Comparison of ENCODE assay signal across 16 cellular contexts in genomic region chr15:29040367-29040745, GRCh38.
DNase-seq lines count a peak whose midpoint lies in the region; ATAC-seq and TF ChIP-seq lines count a peak whose summit lies in the region.
"Had no signal": no experiment of that assay in that cellular context is flagged by ENCODE, and none has a peak within 500 bp of the region (broad histone marks: within the 10 kb centered on the region; RNA-seq: fewer than 3 reads in every experiment).

No MANE protein-coding gene starts in this region.

- peak overlapping the region; percentile 39 for H3K27ac Mint-ChIP-seq in mesothelial cell of epicardium
- H3K27ac Mint-ChIP-seq: activated T-helper 1 cell treated with anti-CD3 and anti-CD28 coated beads, Interleukin-12 subunit alpha, Interleukin-12 subunit beta, Interleukin-2, Interleukin-4 antibody, amounts not matched to agents 30 ng/mL and 10 ng/mL and 1 ng/mL, durations not matched to agents 14 hours and 24 hours and 36 hours; type B pancreatic cell had no signal

- H3K9ac ChIP-seq in OCI-LY3 (ENCODE audit: low read length) = peak overlapping the region; percentile 37; the same call in 1 of the 2 replicates

- peak overlapping the region; percentile 93 for H3K4me2 ChIP-seq in OCI-LY3 (ENCODE audit: low read length)

- no peak for TF ChIP-seq POLR2A in spleen (IDR thresholded peaks at IDR 0.05)

- no peak overlapping the region for H3K4me3 Mint-ChIP-seq in mesothelial cell of epicardium
- H3K4me3 Mint-ChIP-seq: activated T-helper 1 cell treated with anti-CD3 and anti-CD28 coated beads, Interleukin-12 subunit alpha, Interleukin-12 subunit beta, Interleukin-2, Interleukin-4 antibody, amounts not matched to agents 30 ng/mL and 10 ng/mL and 1 ng/mL, durations not matched to agents 14 hours and 24 hours and 36 hours; type B pancreatic cell had no signal

- H3K9me3 Mint-ChIP-seq in mesothelial cell of epicardium = no peaks in the 10 kb centered on the region
- H3K9me3 Mint-ChIP-seq: activated T-helper 1 cell treated with anti-CD3 and anti-CD28 coated beads, Interleukin-12 subunit alpha, Interleukin-12 subunit beta, Interleukin-2, Interleukin-4 antibody, amounts not matched to agents 30 ng/mL and 10 ng/mL and 1 ng/mL, durations not matched to agents 14 hours and 24 hours and 36 hours; type B pancreatic cell had no signal

- no peaks in the 10 kb centered on the region for H3K79me2 ChIP-seq in OCI-LY3 (ENCODE audit: low read length)

- H2AFZ ChIP-seq in OCI-LY3 (ENCODE audit: low read depth, low read length) = no peak overlapping the region

- H3K27me3 ChIP-seq in OCI-LY3 (ENCODE audit: low read depth, low read length) (no peaks in the 10 kb centered on the region), spleen (replicated peaks in 1 of 7) (no peaks in the 10 kb centered on the region)

- H3K4me1 ChIP-seq in OCI-LY3 (ENCODE audit: low read length) = peaks cover 37% of the 10 kb centered on the region
- peaks cover 0 to 26% (median 5%) of the 10 kb centered on the region in 6 donors for H3K4me1 ChIP-seq in spleen

- H3K4me3 ChIP-seq in AG10803 (ENCODE audit: low read length) (no peak overlapping the region), OCI-LY3 (ENCODE audit: low read length) (peak overlapping the region; percentile 66), spleen (no peak overlapping the region)
- H3K4me3 ChIP-seq: GM12878 had no signal

- peaks cover 40% of the 10 kb centered on the region for H3K4me1 Mint-ChIP-seq in mesothelial cell of epicardium

- H3K9me3 ChIP-seq in OCI-LY3 (ENCODE audit: insufficient read depth, low read length) (no peaks in the 10 kb centered on the region), spleen (no peaks in the 10 kb centered on the region)

- DNase-seq in AG10803 (ENCODE audit: low read depth) = peak; percentile 14
- peak in 1 of 2 experiments; percentile 57 for DNase-seq in mesothelial cell of epicardium (ENCODE audit: low spot score in 2 of 2, unreplicated experiment in 2 of 2)
- DNase-seq in activated CD4-positive, alpha-beta T cell treated with anti-CD3 and anti-CD28 coated beads, Interleukin-2, amount 50 U/mL, for 48 hours = no peak
- DNase-seq in spleen = no peak
- DNase-seq: erythroblast, mammary epithelial cell, NCI-H1417 treated with DMSO at 0.1 percent for 48 hours, NCI-H446, PC-3 had no signal

- intact Hi-C loops in spleen (cut with DNase I; ENCODE audit: low total_unique reads) = no loop called here

- peak overlapping the region; percentile 32; the same call in 1 of the 2 replicates for H3K27ac ChIP-seq in OCI-LY3 (ENCODE audit: low read length)
- H3K27ac ChIP-seq in cingulate gyrus (ENCODE audit: low read depth, low read length) = peak overlapping the region; percentile 24
- H3K27ac ChIP-seq in spleen = peak overlapping the region in 1 of 8 donors; percentile 57

- 75 to 86% (median 76%) methylated on average over 8 of the region's 8 CpGs for WGBS in spleen, 5 donors

- H3K36me3 Mint-ChIP-seq in mesothelial cell of epicardium = no peaks in the 10 kb centered on the region
- H3K36me3 Mint-ChIP-seq: type B pancreatic cell had no signal

- ATAC-seq in GM19463 (IDR thresholded peaks at IDR 0.05; ENCODE audit: unreplicated experiment) (no peak), GM18873 (IDR thresholded peaks at IDR 0.05; ENCODE audit: low FRiP score, unreplicated experiment) (no peak)
- ATAC-seq: PC-3 had no signal

- TF ChIP-seq CTCF in AG10803 (conservative IDR thresholded peaks at IDR 0.05; ENCODE audit: low read length) (no peak), OCI-LY3 (IDR thresholded peaks at IDR 0.05; ENCODE audit: low read depth, low read length) (no peak), mesothelial cell of epicardium (IDR thresholded peaks at IDR 0.05; ENCODE audit: unreplicated experiment) (no peak), spleen (IDR thresholded peaks at IDR 0.05 in 8 of 11, conservative IDR thresholded peaks at IDR 0.05 in 3 of 11) (no peak)

- no peaks in the 10 kb centered on the region for H4K20me1 ChIP-seq in OCI-LY3 (ENCODE audit: insufficient read depth, low read length)

- no peaks in the 10 kb centered on the region for H3K27me3 Mint-ChIP-seq in mesothelial cell of epicardium (ENCODE audit: low read depth)
- H3K27me3 Mint-ChIP-seq: type B pancreatic cell had no signal

- H3K36me3 ChIP-seq in OCI-LY3 (replicated peaks; ENCODE audit: low read depth, low read length) (no peaks in the 10 kb centered on the region), spleen (no peaks in the 10 kb centered on the region)
